Comparison of ENCODE assay signal across 1 cellular context in the genomic region with DNA sequence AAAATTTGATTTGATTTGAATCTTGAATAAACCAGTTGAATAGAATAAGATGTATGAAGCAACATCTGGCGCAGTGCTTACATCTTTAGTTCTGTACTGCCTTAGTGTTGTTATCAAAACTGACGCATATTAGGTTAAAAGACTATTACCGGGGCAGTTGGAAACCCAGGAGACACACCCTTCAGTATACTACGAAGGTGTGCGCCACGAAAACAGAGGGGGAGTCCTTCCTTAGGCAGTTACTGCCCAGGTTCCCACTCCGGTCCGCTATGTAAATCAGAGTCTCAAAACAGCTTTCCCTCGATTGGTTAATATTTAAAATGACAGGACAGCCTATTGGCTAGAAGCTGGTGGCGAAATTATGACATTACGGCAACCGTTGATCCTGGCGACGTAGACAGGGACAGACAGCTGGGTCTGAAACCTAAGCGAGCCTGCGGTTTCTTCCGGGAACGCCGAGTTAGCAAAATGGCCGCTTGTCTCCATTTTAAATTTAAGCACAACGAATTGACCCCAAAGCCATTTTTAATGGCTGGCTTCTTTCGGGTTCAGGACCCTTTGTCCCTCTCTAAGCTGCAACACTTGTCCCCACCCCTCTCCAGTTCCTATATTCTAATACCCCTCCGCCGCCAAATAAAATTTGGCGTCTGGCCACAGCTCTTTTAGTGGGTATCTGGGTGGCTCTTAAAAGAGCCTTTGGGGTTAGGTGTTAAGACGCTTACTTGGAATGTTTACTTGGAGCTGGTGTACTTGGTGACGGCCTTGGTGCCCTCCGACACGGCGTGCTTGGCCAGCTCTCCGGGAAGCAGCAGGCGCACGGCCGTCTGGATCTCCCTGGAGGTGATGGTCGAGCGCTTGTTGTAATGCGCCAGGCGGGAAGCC.
TF ChIP-seq lines count a peak whose summit lies in the region.

No MANE protein-coding gene starts in this region.

TF ChIP-seq in K562, 482 proteins besides CTCF, POLR2A, EP300 and RAD21 (continued from another document and continues in another):
- TF ChIP-seq SP1 (CRISPR knock-in tag; IDR thresholded peaks at IDR 0.05) (peak; percentile 78; the same call in 1 of the 2 replicates), SMC3 (conservative IDR thresholded peaks at IDR 0.05; ENCODE audit: insufficient read depth, low read depth, low read length) (no peak), ZFPM2 (CRISPR knock-in tag; IDR thresholded peaks at IDR 0.05) (peak; percentile 96), ZNF23 (CRISPR knock-in tag; IDR thresholded peaks at IDR 0.05) (peak; percentile 76), ZNF24 (IDR thresholded peaks at IDR 0.05) (peak; percentile 17; the same call in 1 of the 2 replicates), MTA3 (IDR thresholded peaks at IDR 0.05; ENCODE audit: borderline replicate concordance) (peak; percentile 94), KLF16 (IDR thresholded peaks at IDR 0.05) (peak; percentile 74; the same call in 1 of the 2 replicates), HNRNPUL1 (IDR thresholded peaks at IDR 0.05; ENCODE audit: low read length) (peak; percentile 91), ELF2 (CRISPR knock-in tag; IDR thresholded peaks at IDR 0.05) (peak; percentile 74), SUPT5H (IDR thresholded peaks at IDR 0.05) (peak; percentile 29), KDM5B (IDR thresholded peaks at IDR 0.05; ENCODE audit: insufficient replicate concordance, low read depth, low read length) (peak; percentile 41), NR2C2 (CRISPR knock-in tag; IDR thresholded peaks at IDR 0.05) (no peak; the same call in none of the 2 replicates), NR2C2 (tag; IDR thresholded peaks at IDR 0.05) (peak; percentile 85), PHF21A (IDR thresholded peaks at IDR 0.05; ENCODE audit: borderline replicate concordance, low read depth) (peak; percentile 86; the same call in 1 of the 2 replicates), PRPF4 (IDR thresholded peaks at IDR 0.05; ENCODE audit: insufficient read depth, low read depth, low read length, poor library complexity, severe bottlenecking) (peak; percentile 60), NFATC3 (IDR thresholded peaks at IDR 0.05) (0 out of 2 replicates have a peak, but pooled peaks have one; percentile 45), POLR3A (IDR thresholded peaks at IDR 0.05; ENCODE audit: borderline replicate concordance, extremely low read depth, insufficient read depth, insufficient read length) (no peak), ZNF589 (CRISPR knock-in tag; IDR thresholded peaks at IDR 0.05; ENCODE audit: low read depth) (peak; percentile 16), SNRNP70 (optimal IDR thresholded peaks at IDR 0.05; ENCODE audit: low read depth, low read length) (peak; percentile 36), ZNF707 (CRISPR knock-in tag; conservative IDR thresholded peaks at IDR 0.05) (no peak), ZZZ3 (IDR thresholded peaks at IDR 0.05) (no peak), BRD4 (IDR thresholded peaks at IDR 0.05) (peak; percentile 91; the same call in 1 of the 2 replicates), ZNF717 (CRISPR knock-in tag; IDR thresholded peaks at IDR 0.05) (peak; percentile 88), ZNF77 (CRISPR knock-in tag; IDR thresholded peaks at IDR 0.05) (no peak), FOXK2 (conservative IDR thresholded peaks at IDR 0.05 in 1 of 2, IDR thresholded peaks at IDR 0.05 in 1 of 2; ENCODE audit: low read depth in 2 of 2) (peak; percentile 71 to 98; a peak in 3 of 4 replicates), SP2 (IDR thresholded peaks at IDR 0.05; ENCODE audit: extremely low read depth, low read depth, low read length, poor library complexity, severe bottlenecking) (no peak), SAFB2 (IDR thresholded peaks at IDR 0.05; ENCODE audit: borderline replicate concordance, low read depth, low read length, severe bottlenecking) (no peak), ZNF766 (CRISPR knock-in tag; conservative IDR thresholded peaks at IDR 0.05) (peak; percentile 68; the same call in 1 of the 2 replicates), HNRNPH1 (optimal IDR thresholded peaks at IDR 0.05; ENCODE audit: low read depth, low read length) (peak; percentile 80), ZNF212 (CRISPR knock-in tag; IDR thresholded peaks at IDR 0.05) (peak; percentile 81), ZNF76 (CRISPR knock-in tag; IDR thresholded peaks at IDR 0.05; ENCODE audit: borderline replicate concordance) (no peak), DACH1 (IDR thresholded peaks at IDR 0.05; ENCODE audit: partially characterized antibody) (peak; percentile 47), ARID2 (IDR thresholded peaks at IDR 0.05) (no peak), CCNT2 (IDR thresholded peaks at IDR 0.05; ENCODE audit: borderline replicate concordance, extremely low read depth, insufficient read length, low read depth, low read length) (peak; percentile 61), GTF2E2 (tag; IDR thresholded peaks at IDR 0.05) (no peak), DIDO1 (tag; IDR thresholded peaks at IDR 0.05; ENCODE audit: low read depth) (no peak), MYBL2 (IDR thresholded peaks at IDR 0.05; ENCODE audit: low read depth) (peak; percentile 100), MYBL2 (CRISPR knock-in tag; IDR thresholded peaks at IDR 0.05; ENCODE audit: borderline replicate concordance) (no peak; the same call in 1 of the 2 replicates), PTRF (tag; IDR thresholded peaks at IDR 0.05) (no peak), HNRNPLL (IDR thresholded peaks at IDR 0.05; ENCODE audit: low read depth, low read length, poor library complexity, severe bottlenecking) (no peak), BCL6 (CRISPR knock-in tag; IDR thresholded peaks at IDR 0.05) (0 out of 2 replicates have a peak, but pooled peaks have one; percentile 46), ZNF197 (CRISPR knock-in tag; IDR thresholded peaks at IDR 0.05; ENCODE audit: low read depth) (0 out of 2 replicates have a peak, but pooled peaks have one; percentile 30), ZFX (CRISPR knock-in tag; IDR thresholded peaks at IDR 0.05) (peak; percentile 24; the same call in 1 of the 2 replicates), ILF3 (IDR thresholded peaks at IDR 0.05; ENCODE audit: borderline replicate concordance) (peak; percentile 98), ATF7 (IDR thresholded peaks at IDR 0.05) (peak; percentile 89), ZNF551 (CRISPR knock-in tag; IDR thresholded peaks at IDR 0.05) (0 out of 2 replicates have a peak, but pooled peaks have one; percentile 76)
- TF ChIP-seq, protein P1, sequence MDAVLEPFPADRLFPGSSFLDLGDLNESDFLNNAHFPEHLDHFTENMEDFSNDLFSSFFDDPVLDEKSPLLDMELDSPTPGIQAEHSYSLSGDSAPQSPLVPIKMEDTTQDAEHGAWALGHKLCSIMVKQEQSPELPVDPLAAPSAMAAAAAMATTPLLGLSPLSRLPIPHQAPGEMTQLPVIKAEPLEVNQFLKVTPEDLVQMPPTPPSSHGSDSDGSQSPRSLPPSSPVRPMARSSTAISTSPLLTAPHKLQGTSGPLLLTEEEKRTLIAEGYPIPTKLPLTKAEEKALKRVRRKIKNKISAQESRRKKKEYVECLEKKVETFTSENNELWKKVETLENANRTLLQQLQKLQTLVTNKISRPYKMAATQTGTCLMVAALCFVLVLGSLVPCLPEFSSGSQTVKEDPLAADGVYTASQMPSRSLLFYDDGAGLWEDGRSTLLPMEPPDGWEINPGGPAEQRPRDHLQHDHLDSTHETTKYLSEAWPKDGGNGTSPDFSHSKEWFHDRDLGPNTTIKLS (IDR thresholded peaks at IDR 0.05; ENCODE audit: borderline replicate concordance, low read depth), result peak; percentile 89; the same call in 1 of the 2 replicates
- TF ChIP-seq, protein P2, sequence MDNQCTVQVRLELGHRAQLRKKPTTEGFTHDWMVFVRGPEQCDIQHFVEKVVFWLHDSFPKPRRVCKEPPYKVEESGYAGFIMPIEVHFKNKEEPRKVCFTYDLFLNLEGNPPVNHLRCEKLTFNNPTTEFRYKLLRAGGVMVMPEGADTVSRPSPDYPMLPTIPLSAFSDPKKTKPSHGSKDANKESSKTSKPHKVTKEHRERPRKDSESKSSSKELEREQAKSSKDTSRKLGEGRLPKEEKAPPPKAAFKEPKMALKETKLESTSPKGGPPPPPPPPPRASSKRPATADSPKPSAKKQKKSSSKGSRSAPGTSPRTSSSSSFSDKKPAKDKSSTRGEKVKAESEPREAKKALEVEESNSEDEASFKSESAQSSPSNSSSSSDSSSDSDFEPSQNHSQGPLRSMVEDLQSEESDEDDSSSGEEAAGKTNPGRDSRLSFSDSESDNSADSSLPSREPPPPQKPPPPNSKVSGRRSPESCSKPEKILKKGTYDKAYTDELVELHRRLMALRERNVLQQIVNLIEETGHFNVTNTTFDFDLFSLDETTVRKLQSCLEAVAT (IDR thresholded peaks at IDR 0.05), result peak in 1 of 2 experiments; percentile 98; a peak in 3 of 4 replicates
- TF ChIP-seq, protein P3, sequence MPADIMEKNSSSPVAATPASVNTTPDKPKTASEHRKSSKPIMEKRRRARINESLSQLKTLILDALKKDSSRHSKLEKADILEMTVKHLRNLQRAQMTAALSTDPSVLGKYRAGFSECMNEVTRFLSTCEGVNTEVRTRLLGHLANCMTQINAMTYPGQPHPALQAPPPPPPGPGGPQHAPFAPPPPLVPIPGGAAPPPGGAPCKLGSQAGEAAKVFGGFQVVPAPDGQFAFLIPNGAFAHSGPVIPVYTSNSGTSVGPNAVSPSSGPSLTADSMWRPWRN (IDR thresholded peaks at IDR 0.05; ENCODE audit: low read depth), result peak; percentile 54
- TF ChIP-seq, protein P4, sequence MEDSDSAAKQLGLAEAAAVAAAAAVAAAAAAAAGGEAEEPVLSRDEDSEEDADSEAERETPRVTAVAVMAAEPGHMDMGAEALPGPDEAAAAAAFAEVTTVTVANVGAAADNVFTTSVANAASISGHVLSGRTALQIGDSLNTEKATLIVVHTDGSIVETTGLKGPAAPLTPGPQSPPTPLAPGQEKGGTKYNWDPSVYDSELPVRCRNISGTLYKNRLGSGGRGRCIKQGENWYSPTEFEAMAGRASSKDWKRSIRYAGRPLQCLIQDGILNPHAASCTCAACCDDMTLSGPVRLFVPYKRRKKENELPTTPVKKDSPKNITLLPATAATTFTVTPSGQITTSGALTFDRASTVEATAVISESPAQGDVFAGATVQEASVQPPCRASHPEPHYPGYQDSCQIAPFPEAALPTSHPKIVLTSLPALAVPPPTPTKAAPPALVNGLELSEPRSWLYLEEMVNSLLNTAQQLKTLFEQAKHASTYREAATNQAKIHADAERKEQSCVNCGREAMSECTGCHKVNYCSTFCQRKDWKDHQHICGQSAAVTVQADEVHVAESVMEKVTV (CRISPR knock-in tag; IDR thresholded peaks at IDR 0.05), result peak; percentile 51
- TF ChIP-seq, protein P5, sequence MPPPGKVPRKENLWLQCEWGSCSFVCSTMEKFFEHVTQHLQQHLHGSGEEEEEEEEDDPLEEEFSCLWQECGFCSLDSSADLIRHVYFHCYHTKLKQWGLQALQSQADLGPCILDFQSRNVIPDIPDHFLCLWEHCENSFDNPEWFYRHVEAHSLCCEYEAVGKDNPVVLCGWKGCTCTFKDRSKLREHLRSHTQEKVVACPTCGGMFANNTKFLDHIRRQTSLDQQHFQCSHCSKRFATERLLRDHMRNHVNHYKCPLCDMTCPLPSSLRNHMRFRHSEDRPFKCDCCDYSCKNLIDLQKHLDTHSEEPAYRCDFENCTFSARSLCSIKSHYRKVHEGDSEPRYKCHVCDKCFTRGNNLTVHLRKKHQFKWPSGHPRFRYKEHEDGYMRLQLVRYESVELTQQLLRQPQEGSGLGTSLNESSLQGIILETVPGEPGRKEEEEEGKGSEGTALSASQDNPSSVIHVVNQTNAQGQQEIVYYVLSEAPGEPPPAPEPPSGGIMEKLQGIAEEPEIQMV (tag; conservative IDR thresholded peaks at IDR 0.05; ENCODE audit: low read depth), result peak; percentile 100
- TF ChIP-seq, protein P6, sequence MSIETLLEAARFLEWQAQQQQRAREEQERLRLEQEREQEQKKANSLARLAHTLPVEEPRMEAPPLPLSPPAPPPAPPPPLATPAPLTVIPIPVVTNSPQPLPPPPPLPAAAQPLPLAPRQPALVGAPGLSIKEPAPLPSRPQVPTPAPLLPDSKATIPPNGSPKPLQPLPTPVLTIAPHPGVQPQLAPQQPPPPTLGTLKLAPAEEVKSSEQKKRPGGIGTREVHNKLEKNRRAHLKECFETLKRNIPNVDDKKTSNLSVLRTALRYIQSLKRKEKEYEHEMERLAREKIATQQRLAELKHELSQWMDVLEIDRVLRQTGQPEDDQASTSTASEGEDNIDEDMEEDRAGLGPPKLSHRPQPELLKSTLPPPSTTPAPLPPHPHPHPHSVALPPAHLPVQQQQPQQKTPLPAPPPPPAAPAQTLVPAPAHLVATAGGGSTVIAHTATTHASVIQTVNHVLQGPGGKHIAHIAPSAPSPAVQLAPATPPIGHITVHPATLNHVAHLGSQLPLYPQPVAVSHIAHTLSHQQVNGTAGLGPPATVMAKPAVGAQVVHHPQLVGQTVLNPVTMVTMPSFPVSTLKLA (conservative IDR thresholded peaks at IDR 0.05), result peak; percentile 86 to 92
- TF ChIP-seq, protein P7, sequence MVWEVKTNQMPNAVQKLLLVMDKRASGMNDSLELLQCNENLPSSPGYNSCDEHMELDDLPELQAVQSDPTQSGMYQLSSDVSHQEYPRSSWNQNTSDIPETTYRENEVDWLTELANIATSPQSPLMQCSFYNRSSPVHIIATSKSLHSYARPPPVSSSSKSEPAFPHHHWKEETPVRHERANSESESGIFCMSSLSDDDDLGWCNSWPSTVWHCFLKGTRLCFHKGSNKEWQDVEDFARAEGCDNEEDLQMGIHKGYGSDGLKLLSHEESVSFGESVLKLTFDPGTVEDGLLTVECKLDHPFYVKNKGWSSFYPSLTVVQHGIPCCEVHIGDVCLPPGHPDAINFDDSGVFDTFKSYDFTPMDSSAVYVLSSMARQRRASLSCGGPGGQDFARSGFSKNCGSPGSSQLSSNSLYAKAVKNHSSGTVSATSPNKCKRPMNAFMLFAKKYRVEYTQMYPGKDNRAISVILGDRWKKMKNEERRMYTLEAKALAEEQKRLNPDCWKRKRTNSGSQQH (CRISPR knock-in tag; IDR thresholded peaks at IDR 0.05), result peak; percentile 98
- TF ChIP-seq, protein P8, sequence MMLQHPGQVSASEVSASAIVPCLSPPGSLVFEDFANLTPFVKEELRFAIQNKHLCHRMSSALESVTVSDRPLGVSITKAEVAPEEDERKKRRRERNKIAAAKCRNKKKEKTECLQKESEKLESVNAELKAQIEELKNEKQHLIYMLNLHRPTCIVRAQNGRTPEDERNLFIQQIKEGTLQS (IDR thresholded peaks at IDR 0.05), result peak; percentile 54; the same call in 1 of the 2 replicates
- TF ChIP-seq, protein P8 (CRISPR knock-in tag; conservative IDR thresholded peaks at IDR 0.05), result peak; percentile 77; the same call in 1 of the 2 replicates
